In genomic region chr3:49806838-49807237, GRCh38 we compare ENCODE assay signal across 14 cellular contexts. TPM values are rescaled to one million over a fixed set of nuclear protein-coding genes. Genes with fewer than 3 reads are reported as not detected.
A peak's percentile ranks its signal among the peaks of the same experiment; 100 is the strongest.
DNase-seq lines count a peak whose midpoint lies in the region; ATAC-seq and TF ChIP-seq lines count a peak whose summit lies in the region.
"Had no signal": no experiment of that assay in that cellular context is flagged by ENCODE, and none has a peak within 500 bp of the region (broad histone marks: within the 10 kb centered on the region; RNA-seq: fewer than 3 reads in every experiment).

No MANE protein-coding gene starts in this region.

- TF ChIP-seq CTCF in GM12865 (IDR thresholded peaks at IDR 0.05; ENCODE audit: insufficient read depth, low read depth, low read length, missing control alignments) (no peak), gastroesophageal sphincter (IDR thresholded peaks at IDR 0.05) (no peak)

- peaks cover 65 to 86% of the 10 kb centered on the region in 2 donors for H3K4me1 Mint-ChIP-seq in stimulated activated naive B cell treated with anti-CD40 and anti-IgM and Interleukin-4, amounts not matched to agents 10 μg/mL and 1 μg/mL and 100 μg/mL, for 72 hours

- DNase-seq in GM12865 (ENCODE audit: low read depth) (no peak), SK-N-MC (ENCODE audit: low read depth, low spot score) (no peak), NCI-H510A (lab: John Stamatoyannopoulos, UW) (no peak), cortex of kidney (lab: John Stamatoyannopoulos, UW) (no peak)
- DNase-seq in stimulated activated naive B cell treated with anti-CD40 and anti-IgM and Interleukin-4, amounts not matched to agents 10 μg/mL and 1 μg/mL and 100 μg/mL, for 72 hours: no peak
- DNase-seq: DMS 273 treated with DMSO at 0.1 percent for 48 hours, NCI-H446 had no signal

- H3K27ac Mint-ChIP-seq in stimulated activated naive B cell treated with anti-CD40 and anti-IgM and Interleukin-4, amounts not matched to agents 10 μg/mL and 1 μg/mL and 100 μg/mL, for 72 hours: peak overlapping the region; percentile 92

- WGBS in gastroesophageal sphincter (ENCODE audit: low coverage in 1 of 2), 2 donors: 71% methylated on average over 1 of the region's 2 CpGs; no CpG with 5 or more reads in 1 of the 2 donors

- no peak for TF ChIP-seq POLR2A in gastroesophageal sphincter (IDR thresholded peaks at IDR 0.05)

- H3K27ac ChIP-seq in SK-N-MC (peak overlapping the region; percentile 97), gastroesophageal sphincter (peak overlapping the region in 3 of 4 donors; percentile 93 to 95 (median 94))
- H3K27ac ChIP-seq: epithelial cell of prostate had no signal

- H3K4me3 ChIP-seq in GM12865 (ENCODE audit: low read depth, low read length) (peak overlapping the region; percentile 10; the same call in 1 of the 2 replicates), SK-N-MC (peak overlapping the region; percentile 68), gastroesophageal sphincter (no peak overlapping the region)

- H3K9ac ChIP-seq in SK-N-MC (ENCODE audit: insufficient read length): peak overlapping the region; percentile 51

- H3K4me3 Mint-ChIP-seq in stimulated activated naive B cell treated with anti-CD40 and anti-IgM and Interleukin-4, amounts not matched to agents 10 μg/mL and 1 μg/mL and 100 μg/mL, for 72 hours: no peak overlapping the region
- H3K4me3 Mint-ChIP-seq: activated naive CD4-positive, alpha-beta T cell treated with anti-CD3 and anti-CD28 coated beads, Interleukin-2, amount 50 U/mL, for 24 hours had no signal

- H3K9me3 ChIP-seq in SK-N-MC (ENCODE audit: low read depth, low read length) (no peaks in the 10 kb centered on the region), gastroesophageal sphincter (no peaks in the 10 kb centered on the region)

- H3K36me3 ChIP-seq in SK-N-MC (ENCODE audit: insufficient read depth, low read length): no peaks in the 10 kb centered on the region
- peaks cover 0 to 44% of the 10 kb centered on the region in 2 donors for H3K36me3 ChIP-seq in gastroesophageal sphincter

- H3K27me3 Mint-ChIP-seq in stimulated activated naive B cell treated with anti-CD40 and anti-IgM and Interleukin-4, amounts not matched to agents 10 μg/mL and 1 μg/mL and 100 μg/mL, for 72 hours: peaks cover under 1 to 5% of the 10 kb centered on the region in 2 donors

- H3K36me3 Mint-ChIP-seq in stimulated activated naive B cell treated with anti-CD40 and anti-IgM and Interleukin-4, amounts not matched to agents 10 μg/mL and 1 μg/mL and 100 μg/mL, for 72 hours: peaks cover 6 to 31% of the 10 kb centered on the region in 2 donors
- H3K36me3 Mint-ChIP-seq: activated naive CD4-positive, alpha-beta T cell treated with anti-CD3 and anti-CD28 coated beads, Interleukin-2, amount 50 U/mL, for 24 hours had no signal

- H3K4me1 ChIP-seq in gastroesophageal sphincter: peaks cover 4 to 69% (median 40%) of the 10 kb centered on the region in 3 donors

- no peak for ATAC-seq in gastroesophageal sphincter
- ATAC-seq in stimulated activated naive B cell treated with anti-CD40 and anti-IgM and Interleukin-4, amounts not matched to agents 10 μg/mL and 1 μg/mL and 100 μg/mL, for 72 hours (replicated peaks): no peak
- no peak for ATAC-seq in GM21717 (IDR thresholded peaks at IDR 0.05; ENCODE audit: unreplicated experiment)
- ATAC-seq in GM19467 (IDR thresholded peaks at IDR 0.05; ENCODE audit: unreplicated experiment): no peak
- ATAC-seq: activated CD4-positive, CD25-positive, alpha-beta regulatory T cell treated with anti-CD3 and anti-CD28 coated beads, Interleukin-2, amount 50 U/mL, for 24 hours; Right ventricle myocardium inferior had no signal

- H3K27me3 ChIP-seq in gastroesophageal sphincter: no peaks in the 10 kb centered on the region

- H3K9me3 Mint-ChIP-seq in stimulated activated naive B cell treated with anti-CD40 and anti-IgM and Interleukin-4, amounts not matched to agents 10 μg/mL and 1 μg/mL and 100 μg/mL, for 72 hours: no peaks in the 10 kb centered on the region
- H3K9me3 Mint-ChIP-seq: activated naive CD4-positive, alpha-beta T cell treated with anti-CD3 and anti-CD28 coated beads, Interleukin-2, amount 50 U/mL, for 24 hours had no signal

- TF ChIP-seq EP300 in gastroesophageal sphincter (IDR thresholded peaks at IDR 0.05): no peak

RNA-seq across cellular contexts. Expression of gene INKA1, which starts 3.8 kb away (rescaled TPM):
- 1 to 10 TPM; 1.3 to 3.4 (median 3.1) TPM for total RNA-seq in gastroesophageal sphincter

RNA-seq across cellular contexts. Expression of gene UBA7, which starts 6.9 kb away (rescaled TPM):
- 10 to 100 TPM; 16.2 to 62.7 (median 31.1) TPM for total RNA-seq in gastroesophageal sphincter

RNA-seq across cellular contexts. Expression of gene CDHR4, which starts 7.2 kb away (rescaled TPM):
- under 1 TPM in 1 of 4 donors, not detected in 3; 0.40 TPM for total RNA-seq in gastroesophageal sphincter
- total RNA-seq: Right ventricle myocardium inferior had no signal

RNA-seq across cellular contexts. Expression of gene IP6K1, which starts 20.5 kb away (rescaled TPM):
- 10 to 100 TPM; 37.8 to 64.9 (median 43.5) TPM for total RNA-seq in gastroesophageal sphincter

RNA-seq across cellular contexts. Expression of gene TRAIP, which starts 49.5 kb away (rescaled TPM):
- total RNA-seq in gastroesophageal sphincter: 1 to 10 TPM in 3 of 4 donors, under 1 TPM in 1; 0.81 to 1.8 (median 1.6) TPM

Comparison
In these comparisons a context has a peak if more than half of its experiments do, and no peak if none do; other contexts are left out.
1. H3K4me3 ChIP-seq: peak in GM12865 (single experiment) and SK-N-MC (single experiment); none in gastroesophageal sphincter (0 of 2).